8 cellular contexts compared by ENCODE assay signal in genomic region chr22:38181453-38182200, GRCh38. TPM values are rescaled to one million over a fixed set of nuclear protein-coding genes. Genes with fewer than 3 reads are reported as not detected.
DNase-seq lines count a peak whose midpoint lies in the region; ATAC-seq and TF ChIP-seq lines count a peak whose summit lies in the region.

TSS of gene PLA2G6 (minus strand) at chr22:38181830. CDS start at chr22:38169426, 12,404 bp downstream.

- H2BK15ac ChIP-seq in H9 (ENCODE audit: low read depth, low read length), result no peak within 1 kb of the TSS

- H3K27me3 Mint-ChIP-seq in H9 (ENCODE audit: low read depth), result no peaks in the 10 kb centered on the region
- H3K27me3 Mint-ChIP-seq in nephron progenitor cell (ENCODE audit: low read depth, poor library complexity), result no peaks in the 10 kb centered on the region
- H3K27me3 Mint-ChIP-seq in stimulated activated naive CD8-positive, alpha-beta T cell treated with anti-CD3 and anti-CD28 coated beads, Interleukin-15, amount 100 ng/mL, for 72 hours, result no peaks in the 10 kb centered on the region

- TF ChIP-seq CTCF in H9 (conservative IDR thresholded peaks at IDR 0.05), result no peak
- TF ChIP-seq CTCF in fibroblast of the aortic adventitia (IDR thresholded peaks at IDR 0.05; ENCODE audit: insufficient read depth, low read length), result no peak
- TF ChIP-seq CTCF in nephron progenitor cell (IDR thresholded peaks at IDR 0.05), result no peak

- H3K56ac ChIP-seq in H9 (ENCODE audit: insufficient read length, low read depth, low read length), result peak within 1 kb of the TSS; percentile 58

- no peak within 1 kb of the TSS for H3K23ac ChIP-seq in H9 (ENCODE audit: insufficient read length, low read depth, low read length)

- peaks cover 12% of the 10 kb centered on the region for H3K4me1 ChIP-seq in H9 (ENCODE audit: insufficient read depth, low read length)

- peak within 1 kb of the TSS; percentile 98 for H4K5ac ChIP-seq in H9 (ENCODE audit: insufficient read length, low read depth, low read length)

- H3K23me2 ChIP-seq in H9 (ENCODE audit: insufficient read length, low read depth, low read length, poor library complexity, severe bottlenecking), result peaks cover 8% of the 10 kb centered on the region

- H3K4me3 ChIP-seq in MG63 (peak within 1 kb of the TSS; percentile 56), fibroblast of the aortic adventitia (ENCODE audit: low read depth, low read length) (peak within 1 kb of the TSS; percentile 74)

- H3K4me3 Mint-ChIP-seq in H9 (peak within 1 kb of the TSS; percentile 86 to 91), nephron progenitor cell (peak within 1 kb of the TSS; percentile 93)
- peak within 1 kb of the TSS; percentile 92 to 96 for H3K4me3 Mint-ChIP-seq in stimulated activated naive CD8-positive, alpha-beta T cell treated with anti-CD3 and anti-CD28 coated beads, Interleukin-15, amount 100 ng/mL, for 72 hours

- H3K14ac ChIP-seq in H9 (ENCODE audit: insufficient read depth, low read length), result peak within 1 kb of the TSS; percentile 91

- H2BK120ac ChIP-seq in H9 (ENCODE audit: low read depth, low read length, poor library complexity, severe bottlenecking), result peak within 1 kb of the TSS; percentile 26

- H2AFZ ChIP-seq in H9 (ENCODE audit: low read length), result no peak within 1 kb of the TSS

- peaks cover 0 to 7% (median 0%) of the 10 kb centered on the region in 3 experiments; a peak in 3 of 7 replicates for H3K36me3 Mint-ChIP-seq in H9 (ENCODE audit: insufficient read depth in 1 of 3, low read depth in 3 of 3)
- H3K36me3 Mint-ChIP-seq in nephron progenitor cell (ENCODE audit: low read depth), result no peaks in the 10 kb centered on the region

- no peaks in the 10 kb centered on the region for H3K9me3 ChIP-seq in H9 (ENCODE audit: control insufficient read depth, low read depth, low read length)
- no peaks in the 10 kb centered on the region for H3K9me3 ChIP-seq in MG63

- H3K36me3 ChIP-seq in MG63, result no peaks in the 10 kb centered on the region

- peak within 1 kb of the TSS; percentile 58 for H2BK12ac ChIP-seq in H9 (ENCODE audit: insufficient read length, low read depth, low read length)

- peak within 1 kb of the TSS; percentile 77 for H2AK5ac ChIP-seq in H9 (ENCODE audit: insufficient read length, low read length)

- H2BK20ac ChIP-seq in H9 (ENCODE audit: low read depth, low read length, poor library complexity, severe bottlenecking), result no peak within 1 kb of the TSS

- peak within 1 kb of the TSS; percentile 87 for H3K9ac ChIP-seq in H9 (ENCODE audit: extremely low read depth, insufficient read length, low read length)

- H4K91ac ChIP-seq in H9 (ENCODE audit: insufficient read length, low read depth, low read length), result peak within 1 kb of the TSS; percentile 90

- ATAC-seq in stimulated activated naive CD8-positive, alpha-beta T cell treated with anti-CD3 and anti-CD28 coated beads, Interleukin-15, amount 100 ng/mL, for 72 hours, result peak; percentile 87

- H4K8ac ChIP-seq in H9 (replicated peaks; ENCODE audit: insufficient read length, low read depth, low read length), result peak within 1 kb of the TSS; percentile 96

- no peaks in the 10 kb centered on the region for H3K79me1 ChIP-seq in H9 (ENCODE audit: insufficient read depth, low read depth, low read length, poor library complexity, severe bottlenecking)

- peak within 1 kb of the TSS; percentile 95 for H3K18ac ChIP-seq in H9 (ENCODE audit: insufficient read length, low read depth, low read length)

- H3K79me2 ChIP-seq in H9 (ENCODE audit: insufficient read depth, low read length), result no peaks in the 10 kb centered on the region

- H4K20me1 ChIP-seq in H9 (ENCODE audit: control insufficient read depth, insufficient read depth, insufficient read length), result no peaks in the 10 kb centered on the region

- peak within 1 kb of the TSS; percentile 85 for H3K4me2 ChIP-seq in H9 (ENCODE audit: insufficient read depth, insufficient read length, low read length)

- H3K27ac ChIP-seq in H9 (ENCODE audit: insufficient read length, low read depth, low read length), result peak within 1 kb of the TSS; percentile 88

- peak within 1 kb of the TSS; percentile 97 for H2BK5ac ChIP-seq in H9 (ENCODE audit: insufficient read length, low read length)

- H3K4me1 Mint-ChIP-seq in H9 (peaks cover 33 to 44% of the 10 kb centered on the region in 2 experiments), nephron progenitor cell (peaks cover 79% of the 10 kb centered on the region)
- H3K4me1 Mint-ChIP-seq in stimulated activated naive CD8-positive, alpha-beta T cell treated with anti-CD3 and anti-CD28 coated beads, Interleukin-15, amount 100 ng/mL, for 72 hours, result peaks cover 45% of the 10 kb centered on the region

- WGBS in H9 (ENCODE audit: extremely low coverage, insufficient read length, low lambda C conversion rate), result no CpG with 5 or more reads among the region's 48 CpGs

- H3K27me3 ChIP-seq in H9 (ENCODE audit: insufficient read depth, low read length) (no peaks in the 10 kb centered on the region), MG63 (no peaks in the 10 kb centered on the region)

- H3K27ac Mint-ChIP-seq in H9 (peak within 1 kb of the TSS; percentile 98 to 99 (median 99)), nephron progenitor cell (peak within 1 kb of the TSS; percentile 99)
- peak within 1 kb of the TSS; percentile 94 to 97 for H3K27ac Mint-ChIP-seq in stimulated activated naive CD8-positive, alpha-beta T cell treated with anti-CD3 and anti-CD28 coated beads, Interleukin-15, amount 100 ng/mL, for 72 hours

- no peaks in the 10 kb centered on the region; a peak in 1 of 5 replicates for H3K9me3 Mint-ChIP-seq in H9
- no peaks in the 10 kb centered on the region for H3K9me3 Mint-ChIP-seq in nephron progenitor cell
- H3K9me3 Mint-ChIP-seq in stimulated activated naive CD8-positive, alpha-beta T cell treated with anti-CD3 and anti-CD28 coated beads, Interleukin-15, amount 100 ng/mL, for 72 hours, result no peaks in the 10 kb centered on the region

- peak within 1 kb of the TSS; percentile 69 for H3T11ph ChIP-seq in H9 (ENCODE audit: low read length)

- DNase-seq in ELF-1 (ENCODE audit: low read depth, low spot score), result peak; percentile 100
- peak; percentile 100 for DNase-seq in H9
- DNase-seq in MG63, result peak; percentile 98
- peak; percentile 97 for DNase-seq in SHP77 treated with DMSO at 0.1 percent for 48 hours (lab: John Stamatoyannopoulos, UW)
- DNase-seq in activated effector memory CD4-positive, alpha-beta T cell treated with anti-CD3 and anti-CD28 coated beads, Interleukin-2, amount 50 U/mL, for 16 hours, result peak; percentile 99
- peak; percentile 98 for DNase-seq in fibroblast of the aortic adventitia (ENCODE audit: low read depth)
- peak; percentile 98 for DNase-seq in nephron progenitor cell
- DNase-seq in stimulated activated naive CD8-positive, alpha-beta T cell treated with anti-CD3 and anti-CD28 coated beads, Interleukin-15, amount 100 ng/mL, for 72 hours, result peak; percentile 100

- H3K4ac ChIP-seq in H9 (ENCODE audit: low read depth, low read length), result peak within 1 kb of the TSS; percentile 71

RNA-seq across cellular contexts. Expression of gene PLA2G6, which starts in this region (rescaled TPM):
- total RNA-seq in H9 (2021) (22.1 and 24.1 TPM in 2 replicates), fibroblast of the aortic adventitia (ENCODE audit: low replicate concordance) (9.3 and 12.3 TPM in 2 replicates)
- 2.7 and 3.1 TPM in 2 replicates for total RNA-seq in MG63 (2014; rRNA removed; shearing (Covaris generic); ENCODE audit: low replicate concordance)

Comparison
In these comparisons a context has a peak if more than half of its experiments do, and no peak if none do; other contexts are left out.
1. Peak in every context shown above with its lines: DNase-seq, ATAC-seq, H3K4me3 ChIP-seq and H3K27ac ChIP-seq.